ENCODE assay signal across 21 cellular contexts in genomic region chr16:89143911-89144675, GRCh38. TPM values are rescaled to one million over a fixed set of nuclear protein-coding genes. Genes with fewer than 3 reads are reported as not detected.
A peak's percentile ranks its signal among the peaks of the same experiment; 100 is the strongest.
DNase-seq lines count a peak whose midpoint lies in the region; ATAC-seq and TF ChIP-seq lines count a peak whose summit lies in the region.
"Had no signal": no experiment of that assay in that cellular context is flagged by ENCODE, and none has a peak within 500 bp of the region (broad histone marks: within the 10 kb centered on the region; RNA-seq: fewer than 3 reads in every experiment).

No MANE protein-coding gene starts in this region.

- no peaks in the 10 kb centered on the region for H3K4me1 Mint-ChIP-seq in chondrocyte (ENCODE audit: low read depth)
- no peaks in the 10 kb centered on the region for H3K4me1 Mint-ChIP-seq in nephron progenitor cell
- H3K4me1 Mint-ChIP-seq in activated CD4-positive, alpha-beta memory T cell treated with anti-CD3 and anti-CD28 coated beads for 36 hours (ENCODE audit: low read depth), result no peaks in the 10 kb centered on the region

- H3K27ac Mint-ChIP-seq in chondrocyte (ENCODE audit: unreplicated experiment) (no peak overlapping the region), nephron progenitor cell (peak overlapping the region; percentile 40)
- no peak overlapping the region for H3K27ac Mint-ChIP-seq in activated CD4-positive, alpha-beta memory T cell treated with anti-CD3 and anti-CD28 coated beads for 36 hours

- TF ChIP-seq CTCF in heart right ventricle (IDR thresholded peaks at IDR 0.05) (no peak), chondrocyte (IDR thresholded peaks at IDR 0.05) (no peak), nephron progenitor cell (IDR thresholded peaks at IDR 0.05) (no peak)

- CTCF ChIA-PET in activated CD4-positive, alpha-beta memory T cell treated with anti-CD3 and anti-CD28 coated beads for 36 hours (lab: Charles Lee), result no interaction called here

- H3K27me3 ChIP-seq in heart right ventricle, result no peaks in the 10 kb centered on the region
- H3K27me3 ChIP-seq in aorta (ENCODE audit: control insufficient read depth in 1 of 2, insufficient read depth in 2 of 2, low read length in 1 of 2), result no peaks in the 10 kb centered on the region

- peaks cover 16% of the 10 kb centered on the region for H3K36me3 Mint-ChIP-seq in chondrocyte (ENCODE audit: low read depth)
- H3K36me3 Mint-ChIP-seq in nephron progenitor cell (ENCODE audit: low read depth), result peaks cover 31% of the 10 kb centered on the region
- peaks cover 16% of the 10 kb centered on the region for H3K36me3 Mint-ChIP-seq in activated CD4-positive, alpha-beta memory T cell treated with anti-CD3 and anti-CD28 coated beads for 36 hours

- H3K36me3 ChIP-seq in heart right ventricle (peaks cover 0 to 84% (median 29%) of the 10 kb centered on the region in 9 donors), aorta (ENCODE audit: control insufficient read depth in 1 of 2, insufficient read depth in 2 of 2, low read length in 1 of 2) (peaks cover 0 to 2% of the 10 kb centered on the region in 2 donors)

- DNase-seq in left ventricle myocardium superior, result peak; percentile 14
- no peak for DNase-seq in heart right ventricle
- peak; percentile 80 for DNase-seq in chondrocyte (ENCODE audit: low spot score)
- no peak for DNase-seq in nephron progenitor cell
- peak; percentile 28 to 34 for DNase-seq in aorta
- DNase-seq in activated CD4-positive, alpha-beta memory T cell treated with anti-CD3 and anti-CD28 coated beads for 36 hours, result no peak
- no peak for DNase-seq in CD1c-positive myeloid dendritic cell (ENCODE audit: extremely low spot score)
- DNase-seq in NCI-H446 treated with DMSO at 0.1 percent for 48 hours (lab: John Stamatoyannopoulos, UW), result no peak
- DNase-seq: AML-193; CD4-positive, alpha-beta memory T cell; DND-41; GDM1; KBM-7; NCI-H1048; NCI-H2107; NCI-H226; NCI-H526 treated with DMSO at 0.1 percent for 48 hours; NK-92 treated with Interleukin-12 subunit alpha and Interleukin-12 subunit beta, amount 100 ng/mL, for 24 hours had no signal

- H3K9me3 Mint-ChIP-seq in chondrocyte (ENCODE audit: low read depth), result no peaks in the 10 kb centered on the region
- peaks cover 6% of the 10 kb centered on the region for H3K9me3 Mint-ChIP-seq in nephron progenitor cell
- H3K9me3 Mint-ChIP-seq in activated CD4-positive, alpha-beta memory T cell treated with anti-CD3 and anti-CD28 coated beads for 36 hours, result peaks cover 4% of the 10 kb centered on the region

- H3K27ac ChIP-seq in heart right ventricle, result no peak overlapping the region
- H3K27ac ChIP-seq in aorta (ENCODE audit: low read depth in 1 of 2, low read length in 2 of 2), result no peak overlapping the region
- H3K27ac ChIP-seq: HL-60 had no signal

- POLR2A ChIA-PET in activated CD4-positive, alpha-beta memory T cell treated with anti-CD3 and anti-CD28 coated beads for 36 hours (lab: Charles Lee), result no interaction called here

- no peak for ATAC-seq in left ventricle myocardium superior
- ATAC-seq in heart right ventricle, result no peak
- ATAC-seq in aorta (ENCODE audit: low FRiP score), result no peak

- no peaks in the 10 kb centered on the region for H3K4me1 ChIP-seq in heart right ventricle
- H3K4me1 ChIP-seq in aorta (ENCODE audit: control insufficient read depth in 1 of 2, insufficient read depth in 2 of 2, low read length in 2 of 2), result no peaks in the 10 kb centered on the region

- H3K4me3 ChIP-seq in heart right ventricle (no peak overlapping the region), aorta (ENCODE audit: low read length in 2 of 2) (no peak overlapping the region)

- H3K9me3 ChIP-seq in heart right ventricle, result peaks cover 0 to 10% (median under 1%) of the 10 kb centered on the region in 11 donors
- H3K9me3 ChIP-seq in aorta (ENCODE audit: control insufficient read depth, low read length), result no peaks in the 10 kb centered on the region

- H3K27me3 Mint-ChIP-seq in chondrocyte (ENCODE audit: low read depth) (no peaks in the 10 kb centered on the region), nephron progenitor cell (ENCODE audit: low read depth, poor library complexity) (peaks cover 5% of the 10 kb centered on the region)
- H3K27me3 Mint-ChIP-seq in activated CD4-positive, alpha-beta memory T cell treated with anti-CD3 and anti-CD28 coated beads for 36 hours, result no peaks in the 10 kb centered on the region
- H3K27me3 Mint-ChIP-seq: CD4-positive, alpha-beta memory T cell had no signal

- WGBS in heart right ventricle, 2 donors, result 90 to 93% methylated on average over 22 of the region's 22 CpGs
- 87 to 89% methylated on average over 22 of the region's 22 CpGs for WGBS in aorta, 2 donors

- intact Hi-C loops in left ventricle myocardium superior (cut with micrococcal nuclease) (no loop called here), heart right ventricle (cut with DNase I) (no loop called here), aorta (cut with DNase I) (no loop called here)
- intact Hi-C loops in activated CD4-positive, alpha-beta memory T cell treated with anti-CD3 and anti-CD28 coated beads for 36 hours (cut with micrococcal nuclease), result no loop called here

- H3K4me3 Mint-ChIP-seq in chondrocyte (ENCODE audit: unreplicated experiment) (no peak overlapping the region), nephron progenitor cell (no peak overlapping the region)
- no peak overlapping the region for H3K4me3 Mint-ChIP-seq in activated CD4-positive, alpha-beta memory T cell treated with anti-CD3 and anti-CD28 coated beads for 36 hours
- H3K4me3 Mint-ChIP-seq: CD4-positive, alpha-beta memory T cell had no signal

RNA-seq across cellular contexts. Expression of gene CDH15, which starts 27.5 kb away (rescaled TPM):
- total RNA-seq in left ventricle myocardium superior (not detected), heart right ventricle (under 1 TPM in 2 of 10 donors, not detected in 8; 0.08 to 0.16 TPM), chondrocyte (0.20 to 0.23 TPM in 2 of 3 replicates, not detected in the other), aorta (under 1 TPM in 1 of 2 donors, not detected in 1; 0.21 TPM)
- polyA plus RNA-seq in heart right ventricle (under 1 TPM in 1 of 2 donors, not detected in 1; 0.45 TPM), aorta (under 1 TPM in 1 of 2 donors, not detected in 1; 0.08 TPM)
- not detected for total RNA-seq in activated CD4-positive, alpha-beta memory T cell treated with anti-CD3 and anti-CD28 coated beads for 36 hours
- total RNA-seq: CD4-positive, alpha-beta memory T cell had no signal
- polyA plus RNA-seq: CD4-positive, alpha-beta memory T cell had no signal

RNA-seq across cellular contexts. Expression of gene ACSF3, which starts 50.4 kb away (rescaled TPM):
- 22.5 TPM for total RNA-seq in left ventricle myocardium superior
- total RNA-seq in heart right ventricle, result 10 to 100 TPM; 11.0 to 22.5 (median 17.8) TPM
- polyA plus RNA-seq in heart right ventricle, result 10 to 100 TPM; 14.7 to 36.9 TPM
- 19.5 to 24.4 TPM (median 20.8 TPM) in 3 replicates for total RNA-seq in chondrocyte
- total RNA-seq in aorta, result 10 to 100 TPM; 19.3 to 33.2 TPM
- 10 to 100 TPM; 20.0 to 48.4 TPM for polyA plus RNA-seq in aorta
- 10 to 100 TPM; 36.1 to 37.3 TPM for total RNA-seq in activated CD4-positive, alpha-beta memory T cell treated with anti-CD3 and anti-CD28 coated beads for 36 hours

RNA-seq across cellular contexts. Expression of gene SLC22A31, which starts 56.2 kb away (rescaled TPM):
- total RNA-seq in left ventricle myocardium superior (not detected), heart right ventricle (under 1 TPM in 1 of 10 donors, not detected in 9; 0.36 TPM), chondrocyte (0.40 to 0.94 TPM in 2 of 3 replicates, not detected in the other), aorta (1 to 10 TPM in 1 of 2 donors, not detected in 1; 4.0 TPM)
- polyA plus RNA-seq in heart right ventricle (under 1 TPM in 1 of 2 donors, not detected in 1; 0.20 TPM), aorta (1 to 10 TPM in 1 of 2 donors, under 1 TPM in 1; 0.75 to 2.9 TPM)
- total RNA-seq in activated CD4-positive, alpha-beta memory T cell treated with anti-CD3 and anti-CD28 coated beads for 36 hours, result under 1 TPM; 0.39 to 0.45 TPM
- total RNA-seq: H4, M059J had no signal

Comparison
In these comparisons a context has a peak if more than half of its experiments do, and no peak if none do; other contexts are left out.
1. DNase-seq: peak in left ventricle myocardium superior (single experiment), chondrocyte (single experiment) and aorta (2 of 2); none in heart right ventricle (0 of 2), nephron progenitor cell (single experiment), activated CD4-positive, alpha-beta memory T cell treated with anti-CD3 and anti-CD28 coated beads for 36 hours (single experiment), CD1c-positive myeloid dendritic cell (single experiment) and NCI-H446 treated with DMSO at 0.1 percent for 48 hours (single experiment).